8 cellular contexts compared by ENCODE assay signal in the genomic region with DNA sequence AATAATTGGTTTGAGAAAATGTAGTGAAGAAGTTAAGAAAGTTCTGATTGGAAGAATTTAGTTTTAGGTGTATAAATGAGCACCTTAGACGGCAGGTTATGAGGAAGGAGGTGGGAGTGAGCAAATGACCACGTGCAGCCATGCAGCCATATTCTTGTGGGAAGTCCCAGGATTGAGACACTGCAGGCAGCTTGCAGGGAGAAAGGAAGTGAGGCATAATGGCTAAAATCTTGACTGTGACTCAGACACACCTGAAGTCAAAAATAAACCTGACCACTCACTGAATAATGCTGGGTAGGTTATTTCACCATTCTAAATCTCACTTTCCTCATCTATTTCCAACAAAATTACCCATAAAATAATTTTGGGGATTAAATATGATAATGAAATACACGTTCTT. TPM values are rescaled to one million over a fixed set of nuclear protein-coding genes. Genes with fewer than 3 reads are reported as not detected.
A peak's percentile ranks its signal among the peaks of the same experiment; 100 is the strongest.
DNase-seq lines count a peak whose midpoint lies in the region; ATAC-seq, FAIRE-seq and TF ChIP-seq lines count a peak whose summit lies in the region.

No MANE protein-coding gene starts in this region.

- no peak for FAIRE-seq in astrocyte (lab: Jason Lieb, UNC)

- H3K27ac Mint-ChIP-seq in astrocyte (ENCODE audit: unreplicated experiment), result peak overlapping the region; percentile 94
- peak overlapping the region; percentile 72 for H3K27ac Mint-ChIP-seq in stimulated activated naive B cell treated with anti-CD40 and anti-IgM and Interleukin-4, amounts not matched to agents 10 μg/mL and 1 μg/mL and 100 μg/mL, for 72 hours

- H3K36me3 ChIP-seq in astrocyte (ENCODE audit: insufficient read depth, low read length), result no peaks in the 10 kb centered on the region

- H3K9ac ChIP-seq in astrocyte (ENCODE audit: low read length), result peak overlapping the region; percentile 51

- peaks cover 14% of the 10 kb centered on the region for H3K36me3 Mint-ChIP-seq in astrocyte (ENCODE audit: low read depth, unreplicated experiment)
- peaks cover 2 to 3% of the 10 kb centered on the region in 2 donors for H3K36me3 Mint-ChIP-seq in stimulated activated naive B cell treated with anti-CD40 and anti-IgM and Interleukin-4, amounts not matched to agents 10 μg/mL and 1 μg/mL and 100 μg/mL, for 72 hours

- H3K9me3 Mint-ChIP-seq in astrocyte (ENCODE audit: unreplicated experiment), result no peaks in the 10 kb centered on the region
- H3K9me3 Mint-ChIP-seq in stimulated activated naive B cell treated with anti-CD40 and anti-IgM and Interleukin-4, amounts not matched to agents 10 μg/mL and 1 μg/mL and 100 μg/mL, for 72 hours, result peaks cover 0 to 1% of the 10 kb centered on the region in 2 donors

- H3K4me3 Mint-ChIP-seq in astrocyte (ENCODE audit: unreplicated experiment), result peak overlapping the region; percentile 24
- H3K4me3 Mint-ChIP-seq in stimulated activated naive B cell treated with anti-CD40 and anti-IgM and Interleukin-4, amounts not matched to agents 10 μg/mL and 1 μg/mL and 100 μg/mL, for 72 hours, result peak overlapping the region; percentile 63 to 71

- no peaks in the 10 kb centered on the region for H3K9me3 ChIP-seq in astrocyte (ENCODE audit: insufficient read depth, low read depth, low read length)

- peaks cover 79% of the 10 kb centered on the region for H3K79me2 ChIP-seq in astrocyte (ENCODE audit: insufficient read depth, low read length)

- H3K27ac ChIP-seq in astrocyte (ENCODE audit: low read depth, low read length), result peak overlapping the region; percentile 67

- intact Hi-C loops in left cardiac atrium (cut with DNase I), result no loop called here
- intact Hi-C loops in left ventricle myocardium superior (cut with micrococcal nuclease), result no loop called here

- no peak overlapping the region for H2AFZ ChIP-seq in astrocyte (ENCODE audit: low read depth, low read length)

- peaks cover 52% of the 10 kb centered on the region for H3K4me1 ChIP-seq in astrocyte (ENCODE audit: insufficient read depth, low read length)

- peak; percentile 17 to 62 for ATAC-seq in left cardiac atrium
- ATAC-seq in left ventricle myocardium superior, result no peak
- peak; percentile 43 for ATAC-seq in HG03139 (IDR thresholded peaks at IDR 0.05; ENCODE audit: unreplicated experiment)
- peak; percentile 81 to 88 for ATAC-seq in stimulated activated naive B cell treated with anti-CD40 and anti-IgM and Interleukin-4, amounts not matched to agents 10 μg/mL and 1 μg/mL and 100 μg/mL, for 72 hours (replicated peaks)

- no peak for TF ChIP-seq CTCF in astrocyte (IDR thresholded peaks at IDR 0.05; ENCODE audit: insufficient read depth, low read depth, low read length)

- H3K27me3 Mint-ChIP-seq in astrocyte (ENCODE audit: low read depth, unreplicated experiment), result no peaks in the 10 kb centered on the region
- H3K27me3 Mint-ChIP-seq in stimulated activated naive B cell treated with anti-CD40 and anti-IgM and Interleukin-4, amounts not matched to agents 10 μg/mL and 1 μg/mL and 100 μg/mL, for 72 hours, result no peaks in the 10 kb centered on the region

- peak overlapping the region; percentile 65 for H3K4me2 ChIP-seq in astrocyte (ENCODE audit: low read length)

- H3K27me3 ChIP-seq in astrocyte (ENCODE audit: insufficient read depth, low read length), result no peaks in the 10 kb centered on the region

- peaks cover 24% of the 10 kb centered on the region for H4K20me1 ChIP-seq in astrocyte (ENCODE audit: insufficient read depth, low read length)

- no peak for DNase-seq in left cardiac atrium
- no peak for DNase-seq in left ventricle myocardium superior
- peak; percentile 81 for DNase-seq in astrocyte (ENCODE audit: low read depth)
- DNase-seq in stimulated activated naive B cell treated with anti-CD40 and anti-IgM and Interleukin-4, amounts not matched to agents 10 μg/mL and 1 μg/mL and 100 μg/mL, for 72 hours, result peak; percentile 45
- no peak for DNase-seq in DMS79 treated with DMSO at 0.1 percent for 48 hours (lab: John Stamatoyannopoulos, UW)
- no peak for DNase-seq in retina
- no peak for DNase-seq in T1000 (lab: John Stamatoyannopoulos, UW)

- no peak overlapping the region for H3K4me3 ChIP-seq in astrocyte (ENCODE audit: insufficient read depth, low read depth, low read length)

- H3K4me1 Mint-ChIP-seq in astrocyte (ENCODE audit: low read depth, unreplicated experiment), result peaks cover 68% of the 10 kb centered on the region
- H3K4me1 Mint-ChIP-seq in stimulated activated naive B cell treated with anti-CD40 and anti-IgM and Interleukin-4, amounts not matched to agents 10 μg/mL and 1 μg/mL and 100 μg/mL, for 72 hours, result peaks cover 30 to 66% of the 10 kb centered on the region in 2 donors

RNA-seq across cellular contexts. Expression of a gene that starts 16.6 kb away (rescaled TPM):
- total RNA-seq in left cardiac atrium (10 to 100 TPM; 30.3 to 34.4 TPM), left ventricle myocardium superior (12.7 TPM), astrocyte (83.2 and 83.7 TPM in 2 replicates)

Comparison
In these comparisons a context has a peak if more than half of its experiments do, and no peak if none do; other contexts are left out.
1. DNase-seq: peak in astrocyte (single experiment) and stimulated activated naive B cell treated with anti-CD40 and anti-IgM and Interleukin-4, amounts not matched to agents 10 μg/mL and 1 μg/mL and 100 μg/mL, for 72 hours (single experiment); none in left cardiac atrium (single experiment), left ventricle myocardium superior (single experiment), DMS79 treated with DMSO at 0.1 percent for 48 hours (single experiment), retina (single experiment) and T1000 (single experiment).